8 cellular contexts compared by ENCODE assay signal in genomic region chr18:22933206-22933957, GRCh38. TPM values are rescaled to one million over a fixed set of nuclear protein-coding genes. Genes with fewer than 3 reads are reported as not detected.
DNase-seq lines count a peak whose midpoint lies in the region; ATAC-seq, FAIRE-seq and TF ChIP-seq lines count a peak whose summit lies in the region.

Gene RBBP8, plus strand, starts transcription at chr18:22933328. Its CDS starts 3,524 bp downstream, at chr18:22936852.

- peak; percentile 86 for FAIRE-seq in GM19239 (lab: Jason Lieb, UNC)

- POLR2A ChIA-PET in BJ (lab: Charles Lee) = interaction anchor here (0.6 to 0.9 kb wide), 4 partner anchors 85 to 370 kb away, joined by 3 to 12 read pairs (median 4); no protein-coding TSS in a partner anchor

- no peaks in the 10 kb centered on the region for H3K27me3 ChIP-seq in BJ (ENCODE audit: control insufficient read depth, insufficient read depth, low read length)

- DNase-seq in BJ (ENCODE audit: low read depth) (peak; percentile 16), GM19239 (ENCODE audit: insufficient read length, low spot score) (peak; percentile 63), NCI-H526 (lab: John Stamatoyannopoulos, UW) (peak; percentile 66 to 91), cortex of kidney (lab: John Stamatoyannopoulos, UW) (peak; percentile 23), left lobe of liver (ENCODE audit: low spot score) (peak; percentile 90)
- DNase-seq in activated CD4-positive, alpha-beta T cell treated with anti-CD3 and anti-CD28 coated beads, Interleukin-2, amount 50 U/mL, for 1 hour = peak; percentile 72
- peak; percentile 70 for DNase-seq in stimulated activated CD4-positive, alpha-beta T cell treated with anti-CD3 and anti-CD28 coated beads, Interleukin-2, amount 100 ng/mL, for 4 hours (ENCODE audit: low read depth)

- no peak for TF ChIP-seq CTCF in BJ (IDR thresholded peaks at IDR 0.05; ENCODE audit: insufficient read depth, low read depth, low read length)

- ATAC-seq in HG03442 (IDR thresholded peaks at IDR 0.05; ENCODE audit: unreplicated experiment) (peak; percentile 77), left lobe of liver (peak; percentile 93)

- H3K36me3 ChIP-seq in BJ (ENCODE audit: control insufficient read depth, insufficient read depth, low read length) = no peaks in the 10 kb centered on the region

- peak within 1 kb of the TSS; percentile 89 for H3K4me3 ChIP-seq in BJ (ENCODE audit: low read depth, low read length)

- CTCF ChIA-PET in BJ (lab: Yijun Ruan, JAX) = interaction anchor here (0.6 to 1.9 kb wide), 7 partner anchors 8 to 119 kb away, joined by 3 to 9 read pairs (median 3); no protein-coding TSS in a partner anchor

RNA-seq across cellular contexts. Expression of gene RBBP8, which starts in this region (rescaled TPM):
- 11.0 and 24.6 TPM in 2 replicates for polyA plus RNA-seq in BJ (2011; rRNA removed)
- 5.5 and 5.9 TPM in 2 replicates for polyA minus RNA-seq in BJ (2011; rRNA and poly(A)+ RNA removed)
- total RNA-seq in left lobe of liver = 11.7 TPM

Comparison
In these comparisons a context has a peak if more than half of its experiments do, and no peak if none do; other contexts are left out.
1. Peak in every context shown above with its lines: DNase-seq, ATAC-seq and H3K4me3 ChIP-seq.
2. DNase-seq: peak in every context shown above with its lines; median percentile 90 in left lobe of liver; 78 in NCI-H526; 72 in activated CD4-positive, alpha-beta T cell treated with anti-CD3 and anti-CD28 coated beads, Interleukin-2, amount 50 U/mL, for 1 hour; 70 in stimulated activated CD4-positive, alpha-beta T cell treated with anti-CD3 and anti-CD28 coated beads, Interleukin-2, amount 100 ng/mL, for 4 hours; 63 in GM19239; 23 in cortex of kidney; 16 in BJ.